1 cellular context compared by ENCODE assay signal in the genomic region with DNA sequence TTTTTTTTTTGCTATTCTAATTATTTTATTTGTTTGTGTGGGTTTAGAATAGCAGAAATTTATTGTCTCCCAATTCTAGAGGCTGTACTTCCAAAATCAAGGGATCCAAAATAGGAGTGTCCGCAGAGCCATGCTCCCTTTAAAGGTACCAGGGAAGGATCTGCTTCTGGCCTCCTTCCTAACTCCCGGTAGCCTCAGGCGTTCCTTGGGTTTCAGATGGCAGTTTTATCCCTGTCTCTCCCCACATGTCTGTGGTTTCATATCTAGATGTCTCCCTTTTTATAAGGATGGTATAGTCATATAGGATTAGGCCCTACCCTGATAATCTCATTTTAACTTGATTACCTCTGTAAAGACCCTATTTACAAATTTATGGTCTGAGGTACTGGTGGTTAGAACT.
TF ChIP-seq lines count a peak whose summit lies in the region.

No MANE protein-coding gene starts in this region.

TF ChIP-seq in IMR-90, 13 proteins besides CTCF, POLR2A, EP300 and RAD21:
- TF ChIP-seq, protein P1, sequence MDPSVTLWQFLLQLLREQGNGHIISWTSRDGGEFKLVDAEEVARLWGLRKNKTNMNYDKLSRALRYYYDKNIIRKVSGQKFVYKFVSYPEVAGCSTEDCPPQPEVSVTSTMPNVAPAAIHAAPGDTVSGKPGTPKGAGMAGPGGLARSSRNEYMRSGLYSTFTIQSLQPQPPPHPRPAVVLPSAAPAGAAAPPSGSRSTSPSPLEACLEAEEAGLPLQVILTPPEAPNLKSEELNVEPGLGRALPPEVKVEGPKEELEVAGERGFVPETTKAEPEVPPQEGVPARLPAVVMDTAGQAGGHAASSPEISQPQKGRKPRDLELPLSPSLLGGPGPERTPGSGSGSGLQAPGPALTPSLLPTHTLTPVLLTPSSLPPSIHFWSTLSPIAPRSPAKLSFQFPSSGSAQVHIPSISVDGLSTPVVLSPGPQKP (IDR thresholded peaks at IDR 0.05; ENCODE audit: borderline replicate concordance, low read depth, low read length), result no peak
- TF ChIP-seq MXI1 (IDR thresholded peaks at IDR 0.05; ENCODE audit: borderline replicate concordance, low read depth, low read length) (no peak), CEBPB (IDR thresholded peaks at IDR 0.05; ENCODE audit: low read depth, low read length) (no peak), BHLHE40 (IDR thresholded peaks at IDR 0.05; ENCODE audit: low read depth, low read length) (no peak), FOS (IDR thresholded peaks at IDR 0.05; ENCODE audit: low read depth, low read length) (no peak), MAZ (IDR thresholded peaks at IDR 0.05; ENCODE audit: borderline replicate concordance, low read depth, low read length) (no peak), SMC3 (IDR thresholded peaks at IDR 0.05; ENCODE audit: low read depth, low read length) (no peak), RFX5 (IDR thresholded peaks at IDR 0.05; ENCODE audit: low read depth, low read length) (no peak), CHD1 (IDR thresholded peaks at IDR 0.05; ENCODE audit: low read depth, low read length) (no peak), NFE2L2 (IDR thresholded peaks at IDR 0.05; ENCODE audit: low read depth, low read length) (no peak), MAFK (IDR thresholded peaks at IDR 0.05; ENCODE audit: low read depth, low read length) (no peak)
- TF ChIP-seq, protein P2, sequence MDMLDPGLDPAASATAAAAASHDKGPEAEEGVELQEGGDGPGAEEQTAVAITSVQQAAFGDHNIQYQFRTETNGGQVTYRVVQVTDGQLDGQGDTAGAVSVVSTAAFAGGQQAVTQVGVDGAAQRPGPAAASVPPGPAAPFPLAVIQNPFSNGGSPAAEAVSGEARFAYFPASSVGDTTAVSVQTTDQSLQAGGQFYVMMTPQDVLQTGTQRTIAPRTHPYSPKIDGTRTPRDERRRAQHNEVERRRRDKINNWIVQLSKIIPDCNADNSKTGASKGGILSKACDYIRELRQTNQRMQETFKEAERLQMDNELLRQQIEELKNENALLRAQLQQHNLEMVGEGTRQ (IDR thresholded peaks at IDR 0.05; ENCODE audit: low read depth, low read length), result no peak
